7 cellular contexts compared by ENCODE assay signal in genomic region chr13:113562085-113562749, GRCh38. TPM values are rescaled to one million over a fixed set of nuclear protein-coding genes. Genes with fewer than 3 reads are reported as not detected.
DNase-seq lines count a peak whose midpoint lies in the region; TF ChIP-seq lines count a peak whose summit lies in the region.

No MANE protein-coding gene starts in this region.

- DNase-seq in GM12865 (ENCODE audit: low read depth): peak; percentile 58
- peak; percentile 54 for DNase-seq in LHCN-M2 (ENCODE audit: low read depth)
- peak; percentile 67 for DNase-seq in SHP77 treated with DMSO at 0.1 percent for 48 hours (lab: John Stamatoyannopoulos, UW)
- peak; percentile 70 for DNase-seq in astrocyte of the cerebellum (ENCODE audit: low read depth)
- DNase-seq in hepatocyte (ENCODE audit: low spot score): peak; percentile 85
- DNase-seq in retinal pigment epithelial cell (ENCODE audit: low read depth): peak; percentile 55
- DNase-seq in activated CD4-positive, CD25-positive, alpha-beta regulatory T cell (lab: John Stamatoyannopoulos, UW): no peak

- H3K79me2 ChIP-seq in hepatocyte: no peaks in the 10 kb centered on the region

- no peaks in the 10 kb centered on the region for H3K27me3 ChIP-seq in hepatocyte

- TF ChIP-seq CTCF in GM12865 (IDR thresholded peaks at IDR 0.05; ENCODE audit: insufficient read depth, low read depth, low read length, missing control alignments): peak; percentile 68
- peak; percentile 81 for TF ChIP-seq CTCF in astrocyte of the cerebellum (IDR thresholded peaks at IDR 0.05; ENCODE audit: low read depth, low read length, missing control alignments)
- TF ChIP-seq CTCF in hepatocyte (IDR thresholded peaks at IDR 0.05; ENCODE audit: poor library complexity): peak; percentile 82
- TF ChIP-seq CTCF in retinal pigment epithelial cell (conservative IDR thresholded peaks at IDR 0.05; ENCODE audit: low read depth, low read length): peak; percentile 93

- no peak overlapping the region for H3K27ac ChIP-seq in hepatocyte

- 26% methylated on average over 14 of the region's 14 CpGs for WGBS in hepatocyte (ENCODE audit: low lambda C conversion rate, missing lambda C conversion rate)

- in situ Hi-C loops in astrocyte of the cerebellum (cut with HindIII; ENCODE audit: low sequenced_read_pairs): no loop called here

- H2AFZ ChIP-seq in hepatocyte: no peak overlapping the region

- H3K36me3 ChIP-seq in hepatocyte (replicated peaks; ENCODE audit: insufficient read depth, low read depth): no peaks in the 10 kb centered on the region

- H3K9me2 ChIP-seq in hepatocyte (replicated peaks; ENCODE audit: insufficient read depth): no peaks in the 10 kb centered on the region

- H3K4me2 ChIP-seq in hepatocyte: peak overlapping the region; percentile 67

- H4K20me1 ChIP-seq in hepatocyte (ENCODE audit: insufficient read depth, poor library complexity, severe bottlenecking): no peaks in the 10 kb centered on the region

- H3K4me3 ChIP-seq in GM12865 (ENCODE audit: low read depth, low read length) (no peak overlapping the region), astrocyte of the cerebellum (ENCODE audit: low read depth, low read length) (no peak overlapping the region), hepatocyte (no peak overlapping the region), retinal pigment epithelial cell (ENCODE audit: low read length) (no peak overlapping the region)

- H3K4me1 ChIP-seq in hepatocyte (ENCODE audit: insufficient read depth): no peaks in the 10 kb centered on the region

- H3K9me3 ChIP-seq in hepatocyte (ENCODE audit: low read depth): no peaks in the 10 kb centered on the region

RNA-seq across cellular contexts. Expression of gene TFDP1, which starts 22.3 kb away (rescaled TPM):
- total RNA-seq in LHCN-M2 (2014; rRNA removed) (141 and 146 TPM in 2 replicates), hepatocyte (38.9 and 54.0 TPM in 2 replicates)
- 95.5 TPM for polyA plus RNA-seq in LHCN-M2 (2012)
- polyA plus RNA-seq in hepatocyte: 62.5 and 62.9 TPM in 2 replicates

Comparison
In these comparisons a context has a peak if more than half of its experiments do, and no peak if none do; other contexts are left out.
1. DNase-seq: peak in GM12865 (single experiment), LHCN-M2 (single experiment), SHP77 treated with DMSO at 0.1 percent for 48 hours (single experiment), astrocyte of the cerebellum (single experiment), hepatocyte (single experiment) and retinal pigment epithelial cell (single experiment); none in activated CD4-positive, CD25-positive, alpha-beta regulatory T cell (0 of 4).
2. Peak in every context shown above with its lines, with median percentiles within 50 percentile points of each other: CTCF ChIP-seq.